ENCODE assay signal across 8 cellular contexts in the genomic region with DNA sequence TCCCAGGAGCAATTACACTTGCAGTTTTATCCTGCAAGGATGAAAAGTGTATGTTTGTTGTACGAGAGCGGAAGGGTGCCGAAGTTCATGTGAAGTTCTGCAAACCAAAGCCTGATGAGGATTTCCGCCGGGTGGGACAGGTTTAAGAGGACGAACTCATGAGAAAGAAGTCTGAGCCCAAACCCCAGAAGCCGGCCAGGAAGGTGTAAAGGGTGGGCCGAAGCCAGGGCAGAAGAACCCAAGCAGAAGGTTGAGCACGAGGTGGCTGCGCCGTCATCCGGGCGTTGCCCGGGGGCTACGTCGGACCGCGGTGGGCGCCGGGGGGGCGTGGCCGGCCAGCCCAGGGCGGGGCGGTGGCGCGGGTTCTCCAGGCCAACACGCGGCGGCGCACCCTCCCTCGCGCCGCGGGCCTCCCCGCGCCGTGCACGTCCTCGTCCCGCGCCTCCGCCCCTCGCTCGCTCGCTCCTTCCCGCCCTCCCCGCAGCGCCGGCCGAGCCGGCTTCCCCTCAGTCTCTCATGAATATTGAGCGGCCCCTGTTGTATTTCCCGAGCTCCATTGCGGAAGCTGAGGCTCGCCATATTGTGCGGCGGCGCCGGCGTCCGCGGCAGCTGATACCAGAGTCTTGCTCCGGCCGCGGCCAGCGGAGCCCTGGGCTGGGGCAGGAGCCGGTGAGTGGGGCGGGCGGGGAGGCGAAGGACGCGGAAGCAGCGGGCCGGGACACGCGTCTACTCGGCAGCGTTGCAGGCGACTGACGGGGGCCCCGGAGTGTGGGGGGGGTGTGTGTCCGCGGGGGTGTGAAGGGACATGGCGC. TPM values are rescaled to one million over a fixed set of nuclear protein-coding genes. Genes with fewer than 3 reads are reported as not detected.
DNase-seq lines count a peak whose midpoint lies in the region; ATAC-seq and TF ChIP-seq lines count a peak whose summit lies in the region.

A gene (plus strand): TSS at position 578 of the 812 bp plus-strand sequence. CDS start 41,996 bp downstream, outside the sequence.

- H3K4me3 ChIP-seq in duodenal mucosa (ENCODE audit: low read depth in 1 of 2, low read length in 2 of 2) = peak within 1 kb of the TSS; percentile 91 to 94
- H3K4me3 ChIP-seq in lower leg skin (ENCODE audit: low read depth, poor library complexity, severe bottlenecking) = peak within 1 kb of the TSS; percentile 74

- ATAC-seq in HG03378 (IDR thresholded peaks at IDR 0.05; ENCODE audit: unreplicated experiment) = peak; percentile 66

- no peaks in the 10 kb centered on the region for H3K36me3 Mint-ChIP-seq in activated CD4-positive, alpha-beta memory T cell treated with anti-CD3 and anti-CD28 coated beads for 36 hours

- peaks cover 39% of the 10 kb centered on the region for H3K4me1 Mint-ChIP-seq in activated CD4-positive, alpha-beta memory T cell treated with anti-CD3 and anti-CD28 coated beads for 36 hours (ENCODE audit: low read depth)

- H3K9ac ChIP-seq in duodenal mucosa (ENCODE audit: low read depth in 1 of 2, low read length in 2 of 2) = peak within 1 kb of the TSS; percentile 74 to 85

- 0 to 2% methylated on average over 25 to 51 of the region's 84 CpGs for WGBS in lower leg skin, 2 donors

- peak; percentile 52 for TF ChIP-seq POLR2A in GM19099 (IDR thresholded peaks at IDR 0.05; ENCODE audit: extremely low read depth, insufficient read length, low read depth)
- TF ChIP-seq POLR2A in lower leg skin (IDR thresholded peaks at IDR 0.05) = no peak

- H3K9me3 Mint-ChIP-seq in activated CD4-positive, alpha-beta memory T cell treated with anti-CD3 and anti-CD28 coated beads for 36 hours = no peaks in the 10 kb centered on the region

- intact Hi-C loops in activated CD4-positive, alpha-beta memory T cell treated with anti-CD3 and anti-CD28 coated beads for 36 hours (cut with micrococcal nuclease) = loop anchor here (1.0 to 10.0 kb wide), 5 partner anchors 112 to 640 kb away; a partner anchor contains a TSS
- intact Hi-C loops in lower leg skin (cut with DNase I; ENCODE audit: low total_unique reads) = no loop called here

- peak; percentile 87 for DNase-seq in Ammon's horn (ENCODE audit: low spot score)
- DNase-seq in NCI-H524 (lab: John Stamatoyannopoulos, UW) = peak; percentile 36 to 64
- peak; percentile 85 for DNase-seq in activated CD4-positive, alpha-beta memory T cell treated with anti-CD3 and anti-CD28 coated beads for 36 hours
- DNase-seq in lower leg skin (ENCODE audit: low spot score in 2 of 2) = peak; percentile 67 to 94
- peak; percentile 64 to 74 for DNase-seq in stimulated activated CD4-positive, alpha-beta T cell treated with anti-CD3 and anti-CD28 coated beads, Interleukin-4, amount 100 ng/mL, for 48 hours (ENCODE audit: low read depth in 2 of 2)

- CTCF ChIA-PET in activated CD4-positive, alpha-beta memory T cell treated with anti-CD3 and anti-CD28 coated beads for 36 hours (lab: Charles Lee) = interaction anchor here (0.7 to 1.3 kb wide), 6 partner anchors 24 to 240 kb away, joined by 3 to 7 read pairs (median 4); a partner anchor contains a TSS

- H3K36me3 ChIP-seq in duodenal mucosa (ENCODE audit: control insufficient read depth in 1 of 2, insufficient read depth in 2 of 2, low read length in 2 of 2) = no peaks in the 10 kb centered on the region

- peak within 1 kb of the TSS; percentile 59 for H3K27ac ChIP-seq in duodenal mucosa (ENCODE audit: low read depth, low read length)

- H3K27me3 Mint-ChIP-seq in activated CD4-positive, alpha-beta memory T cell treated with anti-CD3 and anti-CD28 coated beads for 36 hours = no peaks in the 10 kb centered on the region

- no peaks in the 10 kb centered on the region for H3K27me3 ChIP-seq in duodenal mucosa (ENCODE audit: control insufficient read depth in 1 of 2, insufficient read depth in 2 of 2, low read length in 2 of 2)

- peaks cover 17 to 21% of the 10 kb centered on the region in 2 donors for H3K4me1 ChIP-seq in duodenal mucosa (ENCODE audit: control insufficient read depth in 1 of 2, insufficient read depth in 2 of 2, low read length in 2 of 2)

- H3K27ac Mint-ChIP-seq in activated CD4-positive, alpha-beta memory T cell treated with anti-CD3 and anti-CD28 coated beads for 36 hours = peak within 1 kb of the TSS; percentile 72

- POLR2A ChIA-PET in activated CD4-positive, alpha-beta memory T cell treated with anti-CD3 and anti-CD28 coated beads for 36 hours (lab: Charles Lee) = interaction anchor here (0.6 to 1.7 kb wide), 9 partner anchors 20 to 293 kb away, joined by 3 to 9 read pairs (median 3); a partner anchor contains a TSS

- no peak for TF ChIP-seq CTCF in lower leg skin (IDR thresholded peaks at IDR 0.05)

- peak within 1 kb of the TSS; percentile 90 for H3K4me3 Mint-ChIP-seq in activated CD4-positive, alpha-beta memory T cell treated with anti-CD3 and anti-CD28 coated beads for 36 hours

- H3K9me3 ChIP-seq in duodenal mucosa (ENCODE audit: control insufficient read depth in 1 of 2, low read length in 2 of 2) = no peaks in the 10 kb centered on the region

RNA-seq across cellular contexts. Expression of the gene that starts here (rescaled TPM):
- total RNA-seq in activated CD4-positive, alpha-beta memory T cell treated with anti-CD3 and anti-CD28 coated beads for 36 hours = 10 to 100 TPM; 20.7 to 21.2 TPM
- 10 to 100 TPM in 3 of 4 donors, 1 to 10 TPM in 1; 9.2 to 23.4 (median 15.0) TPM for total RNA-seq in lower leg skin

Comparison
In these comparisons a context has a peak if more than half of its experiments do, and no peak if none do; other contexts are left out.
1. Peak in every context shown above with its lines: DNase-seq, ATAC-seq, H3K4me3 ChIP-seq and H3K27ac ChIP-seq.